ENCODE assay signal across 10 cellular contexts in the genomic region with DNA sequence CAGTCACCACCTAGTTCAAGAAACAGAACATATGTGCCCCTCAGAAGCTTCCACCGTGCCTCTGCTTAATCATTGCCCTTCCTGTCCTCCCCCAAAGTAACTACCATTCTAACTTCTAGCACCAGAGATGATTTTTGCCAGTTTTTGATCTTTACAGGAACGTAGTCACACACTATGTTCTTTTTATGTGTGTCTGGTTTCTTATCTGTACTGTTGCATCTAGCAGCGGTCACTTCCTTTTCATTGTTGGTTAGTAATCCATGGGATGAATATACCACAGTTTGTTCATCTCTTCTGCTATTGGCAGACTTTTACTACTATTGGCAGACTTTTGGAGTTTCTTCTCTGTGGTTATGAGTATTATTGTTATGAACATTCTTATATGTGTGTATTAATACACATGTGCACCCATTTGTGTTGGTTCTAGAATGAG. TPM values are rescaled to one million over a fixed set of nuclear protein-coding genes. Genes with fewer than 3 reads are reported as not detected.
DNase-seq lines count a peak whose midpoint lies in the region; ATAC-seq, FAIRE-seq and TF ChIP-seq lines count a peak whose summit lies in the region.
"Had no signal": no experiment of that assay in that cellular context is flagged by ENCODE, and none has a peak within 500 bp of the region (broad histone marks: within the 10 kb centered on the region; RNA-seq: fewer than 3 reads in every experiment).

No MANE protein-coding gene starts in this region.

- H3K4me1 ChIP-seq in DND-41 (ENCODE audit: insufficient read depth, low read length) (peaks cover 29% of the 10 kb centered on the region), PC-9 (replicated peaks; ENCODE audit: insufficient read depth) (peaks cover 54% of the 10 kb centered on the region), osteoblast (ENCODE audit: insufficient read depth, low read length) (peaks cover 10% of the 10 kb centered on the region), kidney (ENCODE audit: control insufficient read depth in 1 of 2, insufficient read depth in 1 of 2, low read depth in 1 of 2, low read length in 2 of 2) (peaks cover 29 to 32% of the 10 kb centered on the region in 2 donors)

- POLR2A ChIA-PET in PC-9 (lab: Charles Lee; ENCODE audit: unreplicated experiment), result no interaction called here
- POLR2A ChIA-PET in HEK293T (lab: Yijun Ruan, JAX), result no interaction called here

- FAIRE-seq in kidney (lab: Jason Lieb, UNC), result no peak

- H4K20me1 ChIP-seq in DND-41 (ENCODE audit: insufficient read depth, low read length), result peaks cover 31% of the 10 kb centered on the region; the same call in 1 of the 2 replicates
- peaks cover 15% of the 10 kb centered on the region for H4K20me1 ChIP-seq in PC-9 (ENCODE audit: insufficient read depth)
- H4K20me1 ChIP-seq in osteoblast (ENCODE audit: insufficient read depth, low read length), result peaks cover 12% of the 10 kb centered on the region

- H3K9me2 ChIP-seq in PC-9 (ENCODE audit: insufficient read depth), result 0 out of 2 replicates have a peak, but pooled peaks cover 3% of the 10 kb centered on the region

- H3K4me3 ChIP-seq in DND-41 (ENCODE audit: low read depth in 1 of 2, low read length in 2 of 2) (no peak overlapping the region), PC-9 (no peak overlapping the region), cardiac fibroblast (replicated peaks in 1 of 2; ENCODE audit: low read depth in 2 of 2, low read length in 2 of 2) (no peak overlapping the region), osteoblast (ENCODE audit: insufficient read depth, low read length) (no peak overlapping the region), kidney (ENCODE audit: low read length in 2 of 2) (no peak overlapping the region)

- H3K9ac ChIP-seq in DND-41 (ENCODE audit: low read depth, low read length), result no peak overlapping the region
- no peak overlapping the region for H3K9ac ChIP-seq in kidney (ENCODE audit: low read length in 2 of 2)

- CTCF ChIA-PET in PC-9 (lab: Charles Lee), result interaction anchor here (0.6 kb wide), 1 partner anchor 22 kb away, joined by 6 read pairs; no protein-coding TSS in a partner anchor
- CTCF ChIA-PET in HEK293T (lab: Yijun Ruan, JAX), result no interaction called here

- peaks cover 65% of the 10 kb centered on the region for H3F3A ChIP-seq in PC-9 (ENCODE audit: insufficient read depth, low read depth)

- BruUV-seq in PC-9 (replicated peaks; lab: Mats Ljungman, UMichigan), result no TSS peak

- peak overlapping the region; percentile 6 for H3K27ac ChIP-seq in DND-41 (ENCODE audit: low read length)
- peak overlapping the region; percentile 85 for H3K27ac ChIP-seq in PC-9
- H3K27ac ChIP-seq in osteoblast (ENCODE audit: low read depth, low read length), result peak overlapping the region; percentile 43
- peak overlapping the region in 1 of 2 donors; percentile 81 for H3K27ac ChIP-seq in kidney (ENCODE audit: low read depth in 2 of 2, low read length in 2 of 2)

- H3K27me3 ChIP-seq in DND-41 (ENCODE audit: insufficient read depth, low read length, poor library complexity) (no peaks in the 10 kb centered on the region), PC-9 (ENCODE audit: insufficient read depth, low read depth) (no peaks in the 10 kb centered on the region), osteoblast (ENCODE audit: insufficient read depth, low read length) (no peaks in the 10 kb centered on the region)

- DNase-seq in DND-41 (peak; percentile 28), PC-9 (no peak), cardiac fibroblast (ENCODE audit: low read depth in 2 of 2) (peak; percentile 48 to 81), osteoblast (ENCODE audit: insufficient read length, low spot score, missing footprints) (peak; percentile 75), HEK293T (ENCODE audit: extremely low spot score) (no peak), NCI-H2196 treated with DMSO at 0.1 percent for 48 hours (lab: John Stamatoyannopoulos, UW; ENCODE audit: unreplicated experiment) (no peak), kidney (no peak)
- DNase-seq: NCI-H1930 had no signal

- peaks cover 80% of the 10 kb centered on the region for H3K79me2 ChIP-seq in DND-41 (ENCODE audit: insufficient read depth, low read length)
- H3K79me2 ChIP-seq in PC-9 (ENCODE audit: low read depth), result peaks cover 76% of the 10 kb centered on the region
- peaks cover 85% of the 10 kb centered on the region for H3K79me2 ChIP-seq in osteoblast (ENCODE audit: insufficient read depth, low read length)

- no peak overlapping the region for H3K4me2 ChIP-seq in DND-41 (ENCODE audit: insufficient read depth, low read length)
- H3K4me2 ChIP-seq in PC-9, result no peak overlapping the region
- H3K4me2 ChIP-seq in osteoblast (ENCODE audit: insufficient read depth, low read length), result no peak overlapping the region

- intact Hi-C loops in PC-9 (cut with micrococcal nuclease; ENCODE audit: unreplicated experiment), result loop anchor here (10.0 kb wide), 1 partner anchor 100 kb away; no protein-coding TSS in a partner anchor
- intact Hi-C loops in kidney (cut with DNase I), result no loop called here

- H2AFZ ChIP-seq in DND-41 (ENCODE audit: low read depth, low read length) (no peak overlapping the region), PC-9 (no peak overlapping the region), osteoblast (ENCODE audit: low read length) (no peak overlapping the region)

- peaks cover 81% of the 10 kb centered on the region for H3K36me3 ChIP-seq in DND-41 (ENCODE audit: insufficient read depth, low read length)
- peaks cover 45% of the 10 kb centered on the region for H3K36me3 ChIP-seq in PC-9 (ENCODE audit: low read depth)
- peaks cover 40% of the 10 kb centered on the region for H3K36me3 ChIP-seq in osteoblast (ENCODE audit: insufficient read depth, low read length)
- peaks cover 0 to 2% of the 10 kb centered on the region in 2 donors for H3K36me3 ChIP-seq in kidney (ENCODE audit: control insufficient read depth in 1 of 2, insufficient read depth in 2 of 2, low read length in 2 of 2)

- no peak for TF ChIP-seq CTCF in DND-41 (IDR thresholded peaks at IDR 0.05; ENCODE audit: borderline replicate concordance, extremely low read depth, low read length, poor library complexity, severe bottlenecking)
- no peak for TF ChIP-seq CTCF in PC-9 (conservative IDR thresholded peaks at IDR 0.05)
- TF ChIP-seq CTCF in cardiac fibroblast (IDR thresholded peaks at IDR 0.05; ENCODE audit: low read depth, low read length), result no peak
- TF ChIP-seq CTCF in osteoblast (IDR thresholded peaks at IDR 0.05; ENCODE audit: extremely low read depth, low read depth, low read length), result no peak
- no peak for TF ChIP-seq CTCF in kidney (IDR thresholded peaks at IDR 0.05; ENCODE audit: borderline replicate concordance, extremely low read depth, insufficient read depth)

- peak; percentile 83 for ATAC-seq in DND-41 (ENCODE audit: insufficient read depth, low read depth)
- no peak for ATAC-seq in HG02852 (IDR thresholded peaks at IDR 0.05; ENCODE audit: unreplicated experiment)
- ATAC-seq: sciatic nerve had no signal

- H3K9me3 ChIP-seq in DND-41 (ENCODE audit: insufficient read depth, low read length, severe bottlenecking), result no peaks in the 10 kb centered on the region
- H3K9me3 ChIP-seq in PC-9 (ENCODE audit: insufficient read depth, low read depth), result no peaks in the 10 kb centered on the region; the same call in 1 of the 2 replicates
- no peaks in the 10 kb centered on the region for H3K9me3 ChIP-seq in osteoblast (ENCODE audit: low read depth, low read length)
- H3K9me3 ChIP-seq in kidney (ENCODE audit: control insufficient read depth in 1 of 2, low read length in 2 of 2), result no peaks in the 10 kb centered on the region

TF ChIP-seq in HEK293T, 16 proteins besides CTCF, POLR2A, EP300 and RAD21:
- TF ChIP-seq BHLHE40 (IDR thresholded peaks at IDR 0.05; ENCODE audit: borderline replicate concordance), result no peak
- TF ChIP-seq HDGF (IDR thresholded peaks at IDR 0.05; ENCODE audit: borderline replicate concordance), result no peak
- no peak for TF ChIP-seq FOXA1 (IDR thresholded peaks at IDR 0.05)
- no peak for TF ChIP-seq FOXM1 (IDR thresholded peaks at IDR 0.05; ENCODE audit: borderline replicate concordance)
- no peak for TF ChIP-seq ELF4 (IDR thresholded peaks at IDR 0.05)
- no peak for TF ChIP-seq LEF1 (IDR thresholded peaks at IDR 0.05; ENCODE audit: borderline replicate concordance)
- TF ChIP-seq TARDBP (IDR thresholded peaks at IDR 0.05), result no peak
- TF ChIP-seq SP1 (IDR thresholded peaks at IDR 0.05), result no peak

RNA-seq across cellular contexts. Expression of a gene that starts 34.6 kb away (rescaled TPM):
- total RNA-seq in PC-9 (2021) (37.6 and 38.9 TPM in 2 replicates), osteoblast (45.7 and 46.7 TPM in 2 replicates), kidney (65.8 TPM)
- 11.1 TPM for polyA plus RNA-seq in kidney (ENCODE audit: insufficient read depth, low read depth, low replicate concordance)

Comparison
In these comparisons a context has a peak if more than half of its experiments do, and no peak if none do; other contexts are left out.
1. DNase-seq: peak in DND-41 (single experiment), cardiac fibroblast (2 of 2) and osteoblast (single experiment); none in PC-9 (0 of 2), HEK293T (single experiment), NCI-H2196 treated with DMSO at 0.1 percent for 48 hours (single experiment) and kidney (single experiment).